In genomic region chr6:95596021-95596420, GRCh38 we compare ENCODE assay signal across 24 cellular contexts.
"Had no signal": no experiment of that assay in that cellular context is flagged by ENCODE, and none has a peak within 500 bp of the region (broad histone marks: within the 10 kb centered on the region; RNA-seq: fewer than 3 reads in every experiment).

No MANE protein-coding gene starts in this region.

- H3K36me3 ChIP-seq: heart left ventricle, lower lobe of right lung, neutrophil, ovary, prostate gland, sigmoid colon, thoracic aorta, uterus had no signal

- ATAC-seq: activated CD8-positive, alpha-beta memory T cell treated with anti-CD3 and anti-CD28 coated beads, Interleukin-2, amount 10 ng/mL, durations not matched to agents 7 days and 5 days; activated CD8-positive, alpha-beta T cell treated with anti-CD3 and anti-CD28 coated beads, Interleukin-2, amount 10 ng/mL, durations not matched to agents 7 days and 5 days; activated naive CD8-positive, alpha-beta T cell treated with anti-CD3 and anti-CD28 coated beads, Interleukin-2, amount 50 U/mL, for 24 hours; heart left ventricle; left lobe of liver; lower lobe of right lung; stimulated activated effector memory CD8-positive, alpha-beta T cell treated with anti-CD3 and anti-CD28 coated beads, Interleukin-12 subunit alpha, Interleukin-12 subunit beta, amount 100 ng/mL, for 72 hours had no signal

- H3K4me3 ChIP-seq: heart left ventricle, lower lobe of right lung, ovary, prostate gland, sigmoid colon, uterus had no signal

- H3K27me3 ChIP-seq: heart left ventricle, neutrophil, ovary, sigmoid colon, uterus had no signal

- H3K27ac ChIP-seq: heart left ventricle, lower lobe of right lung, neutrophil, prostate gland, sigmoid colon, uterus had no signal

- H3K4me1 ChIP-seq: heart left ventricle, lower lobe of right lung, prostate gland had no signal

- H3K9me3 ChIP-seq: lower lobe of right lung, neutrophil, ovary, prostate gland, sigmoid colon, thoracic aorta, uterus had no signal

- DNase-seq: activated B cell treated with CpG ODN at 0.5 μM for 24 hours; activated CD8-positive, alpha-beta memory T cell treated with anti-CD3 and anti-CD28 coated beads, Interleukin-2, amount 10 ng/mL, durations not matched to agents 7 days and 5 days; activated CD8-positive, alpha-beta T cell treated with anti-CD3 and anti-CD28 coated beads, Interleukin-2, amount 10 ng/mL, durations not matched to agents 7 days and 5 days; activated naive CD8-positive, alpha-beta T cell treated with anti-CD3 and anti-CD28 coated beads, Interleukin-2, amount 50 U/mL, for 24 hours; activated T-cell treated with anti-CD3 and anti-CD28 coated beads, Interleukin-2, amount 50 U/mL, for 48 hours; amygdala; erythroblast; foreskin fibroblast; heart left ventricle; kidney glomerular epithelial cell; lower lobe of right lung; naive B cell; nephron progenitor cell; ovary; retina; sigmoid colon; small intestine; stimulated activated CD4-positive, alpha-beta T cell treated with anti-CD3 and anti-CD28 coated beads, Interleukin-4, amount 100 ng/mL, for 24 hours; uterus had no signal
